Comparison of ENCODE assay signal across 16 cellular contexts in the genomic region with DNA sequence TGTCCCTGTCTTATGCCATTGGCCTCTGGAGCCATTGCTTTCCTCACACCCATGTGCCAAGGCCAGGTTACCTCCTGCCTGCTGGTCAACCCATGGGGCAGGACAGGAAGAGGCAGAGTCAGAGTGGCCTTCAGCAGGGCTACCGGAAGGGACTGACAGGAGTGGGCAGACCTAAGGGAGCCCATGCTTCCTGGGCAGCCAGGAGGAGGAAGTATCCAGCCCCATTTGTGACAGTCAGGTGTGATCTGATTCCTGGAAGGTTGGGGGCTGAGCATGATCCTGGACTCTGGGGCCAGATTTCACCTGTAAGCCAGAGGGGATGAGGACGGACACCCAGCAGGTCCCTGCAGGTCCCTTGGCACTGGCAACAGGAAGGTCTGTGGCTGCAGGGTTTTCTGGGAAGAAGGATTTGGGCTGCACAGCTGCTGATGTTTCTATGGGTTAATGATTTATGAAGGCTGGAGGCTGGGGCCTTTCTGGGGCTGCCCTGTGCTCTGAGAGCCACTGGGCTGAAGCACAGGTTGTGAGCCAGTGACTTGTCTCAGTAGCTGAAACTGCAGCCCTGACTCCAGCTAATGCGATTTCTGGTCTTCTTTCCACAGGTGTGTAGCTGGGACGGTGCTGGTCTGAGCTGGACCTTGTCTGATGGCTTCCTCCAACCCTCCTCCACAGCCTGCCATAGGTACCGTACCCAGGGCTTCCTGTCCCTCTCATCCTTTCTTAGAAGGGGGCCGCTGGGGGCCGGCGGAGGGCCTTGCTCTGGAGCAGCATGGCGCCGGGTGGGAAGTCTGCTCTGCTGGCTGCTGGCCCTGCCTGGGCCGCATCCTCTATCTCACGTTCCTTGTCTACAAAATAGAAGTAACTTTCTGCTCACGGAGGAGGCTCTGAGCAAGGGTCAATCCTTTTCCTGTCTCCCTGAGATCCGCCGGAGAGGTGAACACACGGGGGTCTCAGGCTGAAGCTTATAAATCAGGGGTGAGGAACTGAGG. TPM values are rescaled to one million over a fixed set of nuclear protein-coding genes. Genes with fewer than 3 reads are reported as not detected.
DNase-seq lines count a peak whose midpoint lies in the region; ATAC-seq, FAIRE-seq and TF ChIP-seq lines count a peak whose summit lies in the region.
"Had no signal": no experiment of that assay in that cellular context is flagged by ENCODE, and none has a peak within 500 bp of the region (broad histone marks: within the 10 kb centered on the region; RNA-seq: fewer than 3 reads in every experiment).

No MANE protein-coding gene starts in this region.

- H3K27ac ChIP-seq in OCI-LY3 (ENCODE audit: low read length), result peak overlapping the region; percentile 74
- peak overlapping the region; percentile 90 to 91 for H3K27ac ChIP-seq in kidney (ENCODE audit: low read depth in 2 of 2, low read length in 2 of 2)
- H3K27ac ChIP-seq in rectal smooth muscle tissue (ENCODE audit: low read depth, low read length), result no peak overlapping the region

- 0 out of 2 replicates have a peak, but pooled peaks cover 3% of the 10 kb centered on the region for H3K79me2 ChIP-seq in OCI-LY3 (ENCODE audit: low read length)

- H3K9me3 ChIP-seq in OCI-LY3 (ENCODE audit: insufficient read depth, low read length), result no peaks in the 10 kb centered on the region
- H3K9me3 ChIP-seq in kidney (ENCODE audit: control insufficient read depth in 1 of 2, low read length in 2 of 2), result no peaks in the 10 kb centered on the region

- no peak overlapping the region for H2AFZ ChIP-seq in OCI-LY3 (ENCODE audit: low read depth, low read length)

- H3K27me3 ChIP-seq in OCI-LY3 (ENCODE audit: low read depth, low read length) (no peaks in the 10 kb centered on the region), rectal smooth muscle tissue (ENCODE audit: control insufficient read depth, insufficient read depth, low read length) (no peaks in the 10 kb centered on the region)

- intact Hi-C loops in kidney (cut with DNase I), result no loop called here

- H3K4me3 ChIP-seq in OCI-LY3 (ENCODE audit: low read length) (peak overlapping the region; percentile 90), kidney (ENCODE audit: low read length in 2 of 2) (peak overlapping the region; percentile 52 to 68), rectal smooth muscle tissue (ENCODE audit: low read length) (peak overlapping the region; percentile 44)

- H3K9ac ChIP-seq in OCI-LY3 (ENCODE audit: low read length) (peak overlapping the region; percentile 84), kidney (ENCODE audit: low read length in 2 of 2) (peak overlapping the region in 1 of 2 donors; percentile 83), rectal smooth muscle tissue (ENCODE audit: low read length) (no peak overlapping the region)

- H3K36me3 ChIP-seq in OCI-LY3 (replicated peaks; ENCODE audit: low read depth, low read length) (no peaks in the 10 kb centered on the region), kidney (ENCODE audit: control insufficient read depth in 1 of 2, insufficient read depth in 2 of 2, low read length in 2 of 2) (peaks cover 0 to 4% of the 10 kb centered on the region in 2 donors), rectal smooth muscle tissue (ENCODE audit: control insufficient read depth, insufficient read depth, low read length) (no peaks in the 10 kb centered on the region)

- TF ChIP-seq CTCF in OCI-LY3 (IDR thresholded peaks at IDR 0.05; ENCODE audit: low read depth, low read length), result no peak
- no peak for TF ChIP-seq CTCF in kidney (IDR thresholded peaks at IDR 0.05; ENCODE audit: borderline replicate concordance, extremely low read depth, insufficient read depth)

- DNase-seq in DMS53 (lab: John Stamatoyannopoulos, UW), result peak; percentile 95
- no peak for DNase-seq in kidney
- no peak for DNase-seq in activated gamma-delta T cell (lab: John Stamatoyannopoulos, UW)
- DNase-seq: activated CD8-positive, alpha-beta memory T cell treated with anti-CD3 and anti-CD28 coated beads for 24 hours; CD8-positive, alpha-beta memory T cell; cortex of kidney; H7; left ventricle myocardium superior; NCI-H146; stimulated activated CD4-positive, alpha-beta T cell treated with anti-CD3 and anti-CD28 coated beads, Interleukin-2, amount 100 ng/mL, for 48 hours had no signal

- no peaks in the 10 kb centered on the region for H4K20me1 ChIP-seq in OCI-LY3 (ENCODE audit: insufficient read depth, low read length)

- FAIRE-seq in kidney (lab: Jason Lieb, UNC), result no peak

- peak overlapping the region; percentile 99 for H3K4me2 ChIP-seq in OCI-LY3 (ENCODE audit: low read length)

- H3K4me1 ChIP-seq in OCI-LY3 (ENCODE audit: low read length), result peaks cover 45% of the 10 kb centered on the region
- H3K4me1 ChIP-seq in kidney (ENCODE audit: control insufficient read depth in 1 of 2, insufficient read depth in 1 of 2, low read depth in 1 of 2, low read length in 2 of 2), result peaks cover 31 to 48% of the 10 kb centered on the region in 2 donors
- H3K4me1 ChIP-seq in rectal smooth muscle tissue (ENCODE audit: control insufficient read depth, insufficient read depth, low read length), result no peaks in the 10 kb centered on the region

- no peak for ATAC-seq in HG03354 (IDR thresholded peaks at IDR 0.05; ENCODE audit: poor library complexity, severe bottlenecking, unreplicated experiment)
- ATAC-seq in HG02623 (IDR thresholded peaks at IDR 0.05; ENCODE audit: unreplicated experiment), result no peak
- no peak for ATAC-seq in HG02840 (IDR thresholded peaks at IDR 0.05; ENCODE audit: low FRiP score, unreplicated experiment)
- ATAC-seq: left ventricle myocardium superior had no signal

RNA-seq across cellular contexts. Expression of gene ARHGEF10L, which starts 40.7 kb away (rescaled TPM):
- total RNA-seq in kidney, result 91.9 TPM
- polyA plus RNA-seq in kidney (ENCODE audit: insufficient read depth, low read depth, low replicate concordance), result 40.8 TPM
- total RNA-seq: activated naive CD4-positive, alpha-beta T cell treated with anti-CD3 and anti-CD28 coated beads, Interleukin-2, amount 50 U/mL, for 72 hours had no signal
- polyA plus RNA-seq: CD8-positive, alpha-beta memory T cell had no signal
